In the genomic region with DNA sequence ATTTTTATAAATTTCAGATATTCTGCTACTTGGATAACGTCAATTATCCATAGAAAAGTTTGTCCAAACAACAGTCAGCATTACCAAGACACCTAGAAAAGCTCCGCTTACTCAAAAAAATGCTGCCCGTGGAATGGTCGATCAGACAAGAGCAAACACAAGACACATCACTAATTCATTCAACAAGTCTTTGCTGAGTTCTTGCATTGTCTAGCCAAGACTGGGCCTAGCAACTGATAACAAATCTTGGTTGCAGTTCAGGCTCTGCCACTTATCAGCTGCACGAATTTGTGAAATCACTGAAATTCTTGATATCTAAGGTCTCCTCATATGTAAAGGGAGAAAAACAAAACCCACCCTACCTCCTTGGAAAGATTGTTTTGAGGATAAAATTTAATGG, we compare ENCODE assay signal across 18 cellular contexts.
DNase-seq lines count a peak whose midpoint lies in the region; ATAC-seq, FAIRE-seq and TF ChIP-seq lines count a peak whose summit lies in the region.
"Had no signal": no experiment of that assay in that cellular context is flagged by ENCODE, and none has a peak within 500 bp of the region (broad histone marks: within the 10 kb centered on the region; RNA-seq: fewer than 3 reads in every experiment).

No MANE protein-coding gene starts in this region.

- no peaks in the 10 kb centered on the region for H4K20me1 ChIP-seq in mammary epithelial cell (ENCODE audit: insufficient read depth, low read length)

- BruUV-seq in MCF 10A (replicated peaks; lab: Mats Ljungman, UMichigan) (no TSS peak), mammary epithelial cell (replicated peaks; lab: Mats Ljungman, UMichigan) (no TSS peak)

- H3K36me3 Mint-ChIP-seq in MCF 10A (ENCODE audit: insufficient read depth, unreplicated experiment): no peaks in the 10 kb centered on the region
- H3K36me3 Mint-ChIP-seq: CD8-positive, alpha-beta T cell had no signal

- TF ChIP-seq EP300 in upper lobe of left lung (IDR thresholded peaks at IDR 0.05): no peak

- CTCF ChIA-PET in MCF 10A (lab: Yijun Ruan, JAX): no interaction called here
- CTCF ChIA-PET in mammary epithelial cell (lab: Charles Lee; ENCODE audit: low non-redundant PET): no interaction called here

- H3K27ac ChIP-seq in mammary epithelial cell (ENCODE audit: insufficient read depth, low read depth, low read length) (no peak overlapping the region), mesendoderm (ENCODE audit: low read depth, low read length) (peak overlapping the region; percentile 56), upper lobe of left lung (no peak overlapping the region)
- H3K27ac ChIP-seq: 22Rv1, GM23248, RWPE1 had no signal

- no peak for TF ChIP-seq POLR2A in upper lobe of left lung (IDR thresholded peaks at IDR 0.05)

- H3K4me2 ChIP-seq in mammary epithelial cell (ENCODE audit: insufficient read depth, low read depth, low read length): no peak overlapping the region
- H3K4me2 ChIP-seq in mesendoderm (ENCODE audit: low read length): no peak overlapping the region

- H3K4me1 Mint-ChIP-seq in MCF 10A (ENCODE audit: insufficient read depth, unreplicated experiment): peaks cover 24% of the 10 kb centered on the region

- 75% methylated on average over 5 of the region's 5 CpGs for WGBS in mammary epithelial cell (ENCODE audit: low coverage, missing lambda C conversion rate)
- WGBS in mesendoderm (ENCODE audit: extremely low coverage, insufficient coverage, low lambda C conversion rate): no CpG with 5 or more reads among the region's 5 CpGs
- WGBS in upper lobe of left lung, 2 donors: 86 to 90% methylated on average over 5 of the region's 5 CpGs

- H3K79me2 ChIP-seq in mammary epithelial cell (ENCODE audit: insufficient read depth, low read length): no peaks in the 10 kb centered on the region
- no peaks in the 10 kb centered on the region for H3K79me2 ChIP-seq in mesendoderm (ENCODE audit: control insufficient read depth, insufficient read depth, low read length)

- H2AFZ ChIP-seq in mammary epithelial cell (ENCODE audit: low read depth, low read length): no peak overlapping the region
- H2AFZ ChIP-seq: GM23248 had no signal

- H3K27me3 ChIP-seq in mammary epithelial cell (ENCODE audit: insufficient read depth, low read length) (no peaks in the 10 kb centered on the region), mesendoderm (ENCODE audit: insufficient read depth, low read length, poor library complexity) (no peaks in the 10 kb centered on the region), upper lobe of left lung (no peaks in the 10 kb centered on the region)

- dilution Hi-C loops in mammary epithelial cell (cut with HindIII; ENCODE audit: low sequenced_read_pairs): no loop called here

- ATAC-seq in upper lobe of left lung (ENCODE audit: low FRiP score in 2 of 2) (no peak), HG03025 (IDR thresholded peaks at IDR 0.05; ENCODE audit: low FRiP score, unreplicated experiment) (no peak), GM18502 (IDR thresholded peaks at IDR 0.05; ENCODE audit: poor library complexity, unreplicated experiment) (no peak)
- ATAC-seq: CD8-positive, alpha-beta T cell had no signal

- no peaks in the 10 kb centered on the region for H3K27me3 Mint-ChIP-seq in MCF 10A (ENCODE audit: insufficient read depth, unreplicated experiment)

- no peak overlapping the region for H4K8ac ChIP-seq in mesendoderm (ENCODE audit: low read depth, low read length)

- peak overlapping the region; percentile 21 for H2BK15ac ChIP-seq in mesendoderm (replicated peaks; ENCODE audit: low read depth)

- H2AK5ac ChIP-seq in mesendoderm (ENCODE audit: low read length): no peak overlapping the region

- DNase-seq in MCF 10A (ENCODE audit: unreplicated experiment): no peak
- DNase-seq in mammary epithelial cell: no peak
- peak; percentile 89 for DNase-seq in mesendoderm
- DNase-seq in upper lobe of left lung: no peak
- DNase-seq in GM13977 (ENCODE audit: low spot score): no peak
- DNase-seq: CD8-positive, alpha-beta T cell; DMS79 treated with DMSO at 0.1 percent for 48 hours; GM23248; KBM-7; NCI-H1436; NCI-H2171 treated with DMSO at 0.1 percent for 48 hours; NCI-H774 had no signal

- H3K27ac Mint-ChIP-seq in MCF 10A (ENCODE audit: low read depth, unreplicated experiment): peak overlapping the region; percentile 78
- H3K27ac Mint-ChIP-seq: CD8-positive, alpha-beta T cell had no signal

- no peak overlapping the region for H3K9ac ChIP-seq in mammary epithelial cell (ENCODE audit: insufficient read depth, low read length)
- no peak overlapping the region for H3K9ac ChIP-seq in mesendoderm (ENCODE audit: low read length)
- H3K9ac ChIP-seq: GM23248 had no signal

- H3K9me3 ChIP-seq in mammary epithelial cell (replicated peaks; ENCODE audit: insufficient read depth, low read length): no peaks in the 10 kb centered on the region
- peaks cover 0 to 9% (median 8%) of the 10 kb centered on the region in 4 donors for H3K9me3 ChIP-seq in upper lobe of left lung

- H3K79me1 ChIP-seq in mesendoderm (ENCODE audit: low read length): no peaks in the 10 kb centered on the region

- intact Hi-C loops in MCF 10A (cut with micrococcal nuclease) (no loop called here), mammary epithelial cell (cut with micrococcal nuclease) (no loop called here)

- no peak overlapping the region for H2BK120ac ChIP-seq in mesendoderm (ENCODE audit: low read depth, low read length)

- H3K9me3 Mint-ChIP-seq in MCF 10A (ENCODE audit: unreplicated experiment): peaks cover 11% of the 10 kb centered on the region

- in situ Hi-C loops in mammary epithelial cell (cut with MboI; ENCODE audit: low sequenced_read_pairs in 2 of 2) (no loop called here), GM13977 (cut with MboI; ENCODE audit: low pct_unique_long_range_greater_than_20kb, low sequenced_read_pairs, unreplicated experiment) (no loop called here)

- peak; percentile 4 for FAIRE-seq in endometrium (lab: Jason Lieb, UNC)
- FAIRE-seq: D721Med had no signal

- peak overlapping the region; percentile 71 for H3K18ac ChIP-seq in mesendoderm (ENCODE audit: low read length)

- H3K36me3 ChIP-seq in mammary epithelial cell (ENCODE audit: insufficient read depth, low read length): no peaks in the 10 kb centered on the region
- no peaks in the 10 kb centered on the region for H3K36me3 ChIP-seq in mesendoderm (ENCODE audit: control insufficient read depth, insufficient read depth, low read length)
- no peaks in the 10 kb centered on the region for H3K36me3 ChIP-seq in upper lobe of left lung

- H3K4me3 Mint-ChIP-seq in MCF 10A (ENCODE audit: unreplicated experiment): no peak overlapping the region
- H3K4me3 Mint-ChIP-seq: CD8-positive, alpha-beta T cell had no signal

- no peak overlapping the region for H3K23ac ChIP-seq in mesendoderm (ENCODE audit: low read length)

- H3K4ac ChIP-seq in mesendoderm (ENCODE audit: low read depth, low read length): no peak overlapping the region

- H3K4me3 ChIP-seq in mammary epithelial cell (replicated peaks in 1 of 3; ENCODE audit: insufficient read depth in 1 of 3, low read depth in 2 of 3, low read length in 3 of 3): no peak overlapping the region
- H3K4me3 ChIP-seq in mesendoderm (ENCODE audit: low read length): no peak overlapping the region
- no peak overlapping the region for H3K4me3 ChIP-seq in upper lobe of left lung
- H3K4me3 ChIP-seq: GM23248 had no signal

- H3K4me1 ChIP-seq in mammary epithelial cell (ENCODE audit: insufficient read depth, low read length): no peaks in the 10 kb centered on the region
- H3K4me1 ChIP-seq in mesendoderm (ENCODE audit: control insufficient read depth, low read depth, low read length): peaks cover 1% of the 10 kb centered on the region
- no peaks in the 10 kb centered on the region for H3K4me1 ChIP-seq in upper lobe of left lung

- H3K56ac ChIP-seq in mesendoderm (ENCODE audit: low read length): peak overlapping the region; percentile 8

- TF ChIP-seq CTCF in MCF 10A (IDR thresholded peaks at IDR 0.05; ENCODE audit: unreplicated experiment) (no peak), mammary epithelial cell (conservative IDR thresholded peaks at IDR 0.05 in 1 of 2, IDR thresholded peaks at IDR 0.05 in 1 of 2; ENCODE audit: extremely low read depth in 1 of 2, insufficient read depth in 1 of 2, low read depth in 1 of 2, low read length in 2 of 2) (no peak), upper lobe of left lung (IDR thresholded peaks at IDR 0.05) (no peak), GM13977 (IDR thresholded peaks at IDR 0.05; ENCODE audit: extremely low read depth, insufficient read depth, missing control alignments) (no peak)

- no peak overlapping the region for H4K5ac ChIP-seq in mesendoderm (ENCODE audit: low read length)

- POLR2A ChIA-PET in MCF 10A (lab: Yijun Ruan, JAX): interaction anchor here (0.7 kb wide), 1 partner anchor 986 kb away, joined by 4 read pairs; a partner anchor contains a TSS

- peak overlapping the region; percentile 47 for H2BK5ac ChIP-seq in mesendoderm (ENCODE audit: low read length)
